18 cellular contexts compared by ENCODE assay signal in the genomic region with DNA sequence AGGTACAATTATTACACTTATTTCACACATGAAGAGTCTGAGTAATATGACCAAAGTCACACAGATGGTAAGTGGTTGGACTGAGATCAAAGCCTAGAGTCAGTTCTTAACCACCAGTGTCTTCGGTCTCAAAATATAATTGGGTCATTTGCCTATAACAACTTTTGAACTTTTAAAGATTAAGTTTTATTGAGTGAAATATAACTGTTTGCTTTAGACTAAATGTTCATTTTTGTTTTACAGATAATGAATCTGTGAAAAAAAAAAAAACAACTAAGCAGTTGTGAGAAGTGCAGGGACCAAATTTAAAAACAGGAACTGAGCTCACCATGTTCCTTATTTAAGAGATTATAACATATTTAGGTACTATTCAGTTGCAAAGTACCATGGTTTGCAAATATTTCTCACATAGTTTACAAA.
DNase-seq lines count a peak whose midpoint lies in the region; ATAC-seq and TF ChIP-seq lines count a peak whose summit lies in the region.
"Had no signal": no experiment of that assay in that cellular context is flagged by ENCODE, and none has a peak within 500 bp of the region (broad histone marks: within the 10 kb centered on the region; RNA-seq: fewer than 3 reads in every experiment).

No MANE protein-coding gene starts in this region.

- peaks cover 6% of the 10 kb centered on the region for H3K36me3 Mint-ChIP-seq in nephron progenitor cell (ENCODE audit: low read depth)

- no peak for TF ChIP-seq CTCF in psoas muscle (IDR thresholded peaks at IDR 0.05)
- no peak for TF ChIP-seq CTCF in nephron progenitor cell (IDR thresholded peaks at IDR 0.05)

- in situ Hi-C loops in KBM-7 (cut with MboI; ENCODE audit: low pct_unique_long_range_greater_than_20kb, low sequenced_read_pairs): no loop called here

- H3K4me3 ChIP-seq in psoas muscle: no peak overlapping the region

- intact Hi-C loops in psoas muscle (cut with DNase I): loop anchor here (5.0 to 10.0 kb wide), 2 partner anchors 86 to 154 kb away; partner anchors contain the start of genes ITFG1 (in 1 of the 2) and PHKB (in 1 of the 2)

- no peak overlapping the region for H3K4me3 Mint-ChIP-seq in nephron progenitor cell
- H3K4me3 Mint-ChIP-seq: activated naive CD4-positive, alpha-beta T cell treated with anti-CD3 and anti-CD28 coated beads for 36 hours; brain; stimulated activated naive CD8-positive, alpha-beta T cell treated with anti-CD3 and anti-CD28 coated beads, Interleukin-15, Interleukin-2, amounts not matched to agents 100 ng/mL and 50 ng/mL, for 24 hours had no signal

- peaks cover 40% of the 10 kb centered on the region for H3K4me1 ChIP-seq in psoas muscle

- H3K27ac Mint-ChIP-seq in nephron progenitor cell: no peak overlapping the region
- H3K27ac Mint-ChIP-seq: activated naive CD4-positive, alpha-beta T cell treated with anti-CD3 and anti-CD28 coated beads for 36 hours; stimulated activated naive CD8-positive, alpha-beta T cell treated with anti-CD3 and anti-CD28 coated beads, Interleukin-15, Interleukin-2, amounts not matched to agents 100 ng/mL and 50 ng/mL, for 24 hours had no signal

- no peaks in the 10 kb centered on the region for H3K27me3 Mint-ChIP-seq in nephron progenitor cell (ENCODE audit: low read depth, poor library complexity)
- H3K27me3 Mint-ChIP-seq: brain; stimulated activated naive CD8-positive, alpha-beta T cell treated with anti-CD3 and anti-CD28 coated beads, Interleukin-15, Interleukin-2, amounts not matched to agents 100 ng/mL and 50 ng/mL, for 24 hours had no signal

- peak overlapping the region; percentile 61 for H3K27ac ChIP-seq in psoas muscle
- H3K27ac ChIP-seq: C4-2B, neutrophil, WERI-Rb-1 had no signal

- 39 to 81% (median 39%) methylated on average over 1 of the region's 1 CpG for WGBS in psoas muscle, 3 donors

- no peaks in the 10 kb centered on the region for H3K4me1 Mint-ChIP-seq in nephron progenitor cell

- H3K9me3 Mint-ChIP-seq in nephron progenitor cell: no peaks in the 10 kb centered on the region
- H3K9me3 Mint-ChIP-seq: activated naive CD4-positive, alpha-beta T cell treated with anti-CD3 and anti-CD28 coated beads for 36 hours; brain; stimulated activated naive CD8-positive, alpha-beta T cell treated with anti-CD3 and anti-CD28 coated beads, Interleukin-15, Interleukin-2, amounts not matched to agents 100 ng/mL and 50 ng/mL, for 24 hours had no signal

- ATAC-seq in GM18907 (IDR thresholded peaks at IDR 0.05; ENCODE audit: unreplicated experiment) (peak; percentile 56), HG02798 (IDR thresholded peaks at IDR 0.05; ENCODE audit: poor library complexity, unreplicated experiment) (peak; percentile 81), psoas muscle (no peak), GM18517 (IDR thresholded peaks at IDR 0.05; ENCODE audit: unreplicated experiment) (no peak)
- ATAC-seq: SK-N-SH treated with all-trans-retinoic acid at 6 μM for 48 hours had no signal

- DNase-seq in KBM-7: peak; percentile 17
- DNase-seq in psoas muscle: no peak
- DNase-seq in nephron progenitor cell: no peak
- DNase-seq in iPS-NIHi7 (ENCODE audit: extremely low spot score): no peak
- DNase-seq: activated CD8-positive, alpha-beta memory T cell treated with anti-CD3 and anti-CD28 coated beads, Interleukin-2, amount 50 U/mL, for 4 hours; activated naive CD4-positive, alpha-beta T cell treated with anti-CD3 and anti-CD28 coated beads for 36 hours; DMS79 treated with DMSO at 0.1 percent for 48 hours; NCI-H1092; NCI-H226; WERI-Rb-1 had no signal

- H3K36me3 ChIP-seq in psoas muscle (ENCODE audit: insufficient read depth in 1 of 2, low read depth in 1 of 2): no peaks in the 10 kb centered on the region
- H3K36me3 ChIP-seq: WERI-Rb-1 had no signal

- H3K27me3 ChIP-seq in psoas muscle (ENCODE audit: insufficient read depth in 3 of 3, low read length in 2 of 3): no peaks in the 10 kb centered on the region
- H3K27me3 ChIP-seq: neutrophil had no signal

- no peaks in the 10 kb centered on the region for H3K9me3 ChIP-seq in psoas muscle
- H3K9me3 ChIP-seq: neutrophil had no signal

Comparison
In these comparisons a context has a peak if more than half of its experiments do, and no peak if none do; other contexts are left out.
1. ATAC-seq: peak in GM18907 (single experiment) and HG02798 (single experiment); none in psoas muscle (0 of 4) and GM18517 (single experiment).